In the genomic region with DNA sequence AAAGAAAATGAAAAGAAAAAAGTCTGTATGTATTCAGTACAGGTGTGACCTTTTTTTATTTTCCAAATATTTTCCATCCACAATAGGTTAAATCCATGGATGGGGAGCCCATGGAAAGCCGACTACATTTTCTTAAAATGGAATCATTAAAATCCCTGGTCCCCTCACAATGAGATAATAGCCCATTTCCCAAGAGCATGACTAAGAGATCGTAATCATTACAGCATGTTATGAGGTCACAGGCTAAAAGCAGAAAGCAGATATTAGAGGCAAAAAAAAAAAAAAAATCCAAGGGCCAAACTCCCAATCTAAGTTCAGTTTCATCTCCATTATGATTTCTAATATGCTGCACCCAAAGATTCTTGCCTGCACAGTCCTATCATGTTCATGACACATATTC, we compare ENCODE assay signal across 1 cellular context.
TF ChIP-seq lines count a peak whose summit lies in the region.

No MANE protein-coding gene starts in this region.

TF ChIP-seq in IMR-90, 13 proteins besides CTCF, POLR2A, EP300 and RAD21 (continued from another document):
- TF ChIP-seq FOS (IDR thresholded peaks at IDR 0.05; ENCODE audit: low read depth, low read length) (peak; percentile 60; the same call in 1 of the 2 replicates), NFE2L2 (IDR thresholded peaks at IDR 0.05; ENCODE audit: low read depth, low read length) (peak; percentile 26; the same call in 1 of the 2 replicates)
